In the genomic region with DNA sequence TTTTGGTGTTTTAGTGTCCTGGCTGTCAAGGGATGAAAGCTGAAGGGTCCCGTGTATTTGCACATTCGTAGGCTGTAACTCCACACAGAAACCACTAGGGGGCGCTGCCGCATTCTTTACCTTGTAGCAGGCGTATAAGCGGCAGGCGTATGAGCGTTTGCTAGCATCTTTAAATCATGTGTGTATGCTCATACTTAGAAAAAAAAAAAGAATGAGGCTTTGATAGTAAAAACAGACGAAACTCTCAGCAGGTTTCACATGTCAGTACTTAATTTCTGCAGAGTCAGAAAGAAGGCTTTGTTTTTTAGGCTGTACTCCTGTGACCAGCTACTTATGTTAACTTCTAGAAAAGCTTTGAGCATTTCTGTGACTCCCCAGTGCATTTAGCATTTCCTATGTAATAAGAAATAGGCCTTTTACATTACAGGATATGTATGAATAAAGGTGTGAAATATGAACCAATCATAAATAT, we compare ENCODE assay signal across 8 cellular contexts.
DNase-seq lines count a peak whose midpoint lies in the region; ATAC-seq and TF ChIP-seq lines count a peak whose summit lies in the region.

No MANE protein-coding gene starts in this region.

- POLR2A ChIA-PET in activated CD8-positive, alpha-beta T cell treated with anti-CD3 and anti-CD28 coated beads, Interleukin-2, amount 10 ng/mL, durations not matched to agents 7 days and 5 days (lab: Charles Lee), result no interaction called here

- CTCF ChIA-PET in activated CD8-positive, alpha-beta T cell treated with anti-CD3 and anti-CD28 coated beads, Interleukin-2, amount 10 ng/mL, durations not matched to agents 7 days and 5 days (lab: Charles Lee), result interaction anchor here (0.6 to 3.5 kb wide), 17 partner anchors 10 to 1202 kb away, joined by 3 to 39 read pairs (median 4); a partner anchor contains a TSS

- peak; percentile 88 for DNase-seq in COLO668 (lab: John Stamatoyannopoulos, UW; ENCODE audit: unreplicated experiment)
- peak; percentile 92 for DNase-seq in NCI-H748 (lab: John Stamatoyannopoulos, UW; ENCODE audit: unreplicated experiment)
- DNase-seq in activated CD8-positive, alpha-beta T cell treated with anti-CD3 and anti-CD28 coated beads, Interleukin-2, amount 10 ng/mL, durations not matched to agents 7 days and 5 days, result peak; percentile 82
- peak; percentile 92 for DNase-seq in endodermal cell
- peak; percentile 83 to 89 for DNase-seq in mesothelial cell of epicardium (ENCODE audit: low spot score in 2 of 2, unreplicated experiment in 2 of 2)
- DNase-seq in stimulated activated CD8-positive, alpha-beta memory T cell treated with anti-CD3 and anti-CD28 coated beads, Interleukin-2, amount 100 ng/mL, for 48 hours (ENCODE audit: low read depth in 2 of 2), result peak; percentile 45 to 58

- no peaks in the 10 kb centered on the region for H3K36me3 Mint-ChIP-seq in activated CD8-positive, alpha-beta T cell treated with anti-CD3 and anti-CD28 coated beads, Interleukin-2, amount 10 ng/mL, durations not matched to agents 7 days and 5 days (ENCODE audit: low read depth)
- H3K36me3 Mint-ChIP-seq in endodermal cell (ENCODE audit: low read depth) (no peaks in the 10 kb centered on the region), mesothelial cell of epicardium (no peaks in the 10 kb centered on the region)

- H3K36me3 ChIP-seq in endodermal cell (ENCODE audit: control insufficient read depth, insufficient read depth, low read length), result no peaks in the 10 kb centered on the region

- H3K27ac Mint-ChIP-seq in activated CD8-positive, alpha-beta T cell treated with anti-CD3 and anti-CD28 coated beads, Interleukin-2, amount 10 ng/mL, durations not matched to agents 7 days and 5 days, result no peak overlapping the region
- H3K27ac Mint-ChIP-seq in endodermal cell, result no peak overlapping the region
- peak overlapping the region; percentile 43 for H3K27ac Mint-ChIP-seq in mesothelial cell of epicardium

- no peaks in the 10 kb centered on the region for H3K4me1 Mint-ChIP-seq in activated CD8-positive, alpha-beta T cell treated with anti-CD3 and anti-CD28 coated beads, Interleukin-2, amount 10 ng/mL, durations not matched to agents 7 days and 5 days (ENCODE audit: low read depth)
- H3K4me1 Mint-ChIP-seq in endodermal cell, result no peaks in the 10 kb centered on the region
- peaks cover 17% of the 10 kb centered on the region for H3K4me1 Mint-ChIP-seq in mesothelial cell of epicardium

- H3K9me3 ChIP-seq in endodermal cell (ENCODE audit: control insufficient read depth, low read length), result no peaks in the 10 kb centered on the region

- no peak overlapping the region for H3K9ac ChIP-seq in endodermal cell (ENCODE audit: extremely low read depth, low read length, poor library complexity, severe bottlenecking)

- TF ChIP-seq CTCF in endodermal cell (conservative IDR thresholded peaks at IDR 0.05) (peak; percentile 97), mesothelial cell of epicardium (IDR thresholded peaks at IDR 0.05; ENCODE audit: unreplicated experiment) (peak; percentile 97)

- H3K9me3 Mint-ChIP-seq in activated CD8-positive, alpha-beta T cell treated with anti-CD3 and anti-CD28 coated beads, Interleukin-2, amount 10 ng/mL, durations not matched to agents 7 days and 5 days (ENCODE audit: insufficient read depth), result no peaks in the 10 kb centered on the region
- no peaks in the 10 kb centered on the region for H3K9me3 Mint-ChIP-seq in endodermal cell
- H3K9me3 Mint-ChIP-seq in mesothelial cell of epicardium, result no peaks in the 10 kb centered on the region

- WGBS in endodermal cell (ENCODE audit: insufficient coverage in 1 of 2, insufficient read length in 1 of 2), 2 experiments, result 0 to 4% methylated on average over 3 to 9 of the region's 9 CpGs

- H3K27me3 Mint-ChIP-seq in activated CD8-positive, alpha-beta T cell treated with anti-CD3 and anti-CD28 coated beads, Interleukin-2, amount 10 ng/mL, durations not matched to agents 7 days and 5 days (ENCODE audit: low read depth), result peaks cover 3% of the 10 kb centered on the region
- H3K27me3 Mint-ChIP-seq in endodermal cell (ENCODE audit: insufficient read depth) (peaks cover 2% of the 10 kb centered on the region), mesothelial cell of epicardium (ENCODE audit: low read depth) (peaks cover 3% of the 10 kb centered on the region)

- no peak overlapping the region for H3K4me3 ChIP-seq in endodermal cell (ENCODE audit: low read length)

- H3K27ac ChIP-seq in endodermal cell (ENCODE audit: low read depth, low read length), result no peak overlapping the region

- peak; percentile 93 for ATAC-seq in GM19452 (IDR thresholded peaks at IDR 0.05; ENCODE audit: unreplicated experiment)
- ATAC-seq in HG03520 (IDR thresholded peaks at IDR 0.05; ENCODE audit: unreplicated experiment), result peak; percentile 94
- peak; percentile 81 for ATAC-seq in activated CD8-positive, alpha-beta T cell treated with anti-CD3 and anti-CD28 coated beads, Interleukin-2, amount 10 ng/mL, durations not matched to agents 7 days and 5 days

- no peak overlapping the region for H3K4me3 Mint-ChIP-seq in activated CD8-positive, alpha-beta T cell treated with anti-CD3 and anti-CD28 coated beads, Interleukin-2, amount 10 ng/mL, durations not matched to agents 7 days and 5 days
- H3K4me3 Mint-ChIP-seq in endodermal cell (no peak overlapping the region), mesothelial cell of epicardium (no peak overlapping the region)

- no peaks in the 10 kb centered on the region for H3K27me3 ChIP-seq in endodermal cell (ENCODE audit: control insufficient read depth, insufficient read depth, low read length, poor library complexity, severe bottlenecking)

- no peaks in the 10 kb centered on the region for H3K4me1 ChIP-seq in endodermal cell (ENCODE audit: control insufficient read depth, insufficient read depth, low read length)
